In the genomic region with DNA sequence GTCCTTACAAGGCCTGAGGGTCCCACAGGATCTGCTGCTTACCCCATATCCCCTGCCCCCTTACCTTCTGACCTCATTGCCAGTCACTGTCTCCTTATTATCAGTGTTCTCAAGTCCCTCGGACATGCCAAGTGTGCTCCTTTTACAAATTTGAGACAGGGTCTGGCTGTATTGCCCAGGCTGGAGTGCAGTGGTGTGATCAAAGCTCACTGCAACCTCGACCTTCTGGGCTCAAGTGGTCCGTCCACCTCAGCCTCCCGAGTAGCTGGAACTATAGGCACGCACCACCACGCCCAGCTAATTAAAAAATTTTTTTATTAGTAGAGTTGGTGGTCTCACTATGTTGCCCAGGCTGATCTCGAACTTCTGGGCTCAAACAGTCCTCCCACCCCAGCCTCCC, we compare ENCODE assay signal across 23 cellular contexts.
A peak's percentile ranks its signal among the peaks of the same experiment; 100 is the strongest.
DNase-seq lines count a peak whose midpoint lies in the region; ATAC-seq and TF ChIP-seq lines count a peak whose summit lies in the region.
"Had no signal": no experiment of that assay in that cellular context is flagged by ENCODE, and none has a peak within 500 bp of the region (broad histone marks: within the 10 kb centered on the region; RNA-seq: fewer than 3 reads in every experiment).

No MANE protein-coding gene starts in this region.

- peak overlapping the region; percentile 32 for H3K27ac Mint-ChIP-seq in activated naive CD8-positive, alpha-beta T cell treated with anti-CD3 and anti-CD28 coated beads, Interleukin-2, amount 10 ng/mL, durations not matched to agents 7 days and 5 days
- no peak overlapping the region for H3K27ac Mint-ChIP-seq in activated naive CD8-positive, alpha-beta T cell treated with anti-CD3 and anti-CD28 coated beads, Interleukin-2, amount 50 U/mL, for 24 hours
- H3K27ac Mint-ChIP-seq in WTC11 (peak overlapping the region; percentile 66; the same call in 1 of the 2 replicates), neural progenitor cell (peak overlapping the region; percentile 33)
- H3K27ac Mint-ChIP-seq: B cell; CD4-positive, alpha-beta T cell; CD8-positive, alpha-beta T cell had no signal

- H3K79me2 ChIP-seq in neural progenitor cell (ENCODE audit: low read depth), result peaks cover 4% of the 10 kb centered on the region

- H3F3A ChIP-seq in neural progenitor cell (ENCODE audit: low read depth), result no peaks in the 10 kb centered on the region

- H3K27me3 ChIP-seq in neural progenitor cell (no peaks in the 10 kb centered on the region), tibial artery (no peaks in the 10 kb centered on the region)
- H3K27me3 ChIP-seq: BLaER1 treated with 17β-estradiol and CSF1 and Interleukin-3, amounts not matched to agents 10 nM and 100 nM had no signal

- H2AFZ ChIP-seq in neural progenitor cell (replicated peaks), result no peak overlapping the region

- H3K9me3 Mint-ChIP-seq in activated naive CD8-positive, alpha-beta T cell treated with anti-CD3 and anti-CD28 coated beads, Interleukin-2, amount 10 ng/mL, durations not matched to agents 7 days and 5 days, result no peaks in the 10 kb centered on the region
- no peaks in the 10 kb centered on the region for H3K9me3 Mint-ChIP-seq in activated naive CD8-positive, alpha-beta T cell treated with anti-CD3 and anti-CD28 coated beads, Interleukin-2, amount 50 U/mL, for 24 hours
- no peaks in the 10 kb centered on the region for H3K9me3 Mint-ChIP-seq in WTC11
- H3K9me3 Mint-ChIP-seq in neural progenitor cell, result no peaks in the 10 kb centered on the region
- H3K9me3 Mint-ChIP-seq: CD4-positive, alpha-beta T cell; CD8-positive, alpha-beta T cell had no signal

- H4K20me1 ChIP-seq in neural progenitor cell (ENCODE audit: low read depth), result no peaks in the 10 kb centered on the region

- no peak for DNase-seq in activated naive CD8-positive, alpha-beta T cell treated with anti-CD3 and anti-CD28 coated beads, Interleukin-2, amount 10 ng/mL, durations not matched to agents 7 days and 5 days
- no peak for DNase-seq in activated naive CD8-positive, alpha-beta T cell treated with anti-CD3 and anti-CD28 coated beads, Interleukin-2, amount 50 U/mL, for 24 hours
- DNase-seq in WTC11 (ENCODE audit: low spot score) (no peak), neural progenitor cell (ENCODE audit: low spot score) (no peak), DMS153 (lab: John Stamatoyannopoulos, UW) (no peak), tibial artery (no peak), SIG-M5 (lab: John Stamatoyannopoulos, UW) (no peak)
- DNase-seq: AML-193; Caco-2; Calu3; CD4-positive, alpha-beta T cell; CD8-positive, alpha-beta T cell; DMS53; DMS79; DND-41; EL; GDM1 had no signal

- H3K4me3 ChIP-seq in neural progenitor cell (no peak overlapping the region), tibial artery (no peak overlapping the region)
- H3K4me3 ChIP-seq: A549; BLaER1 treated with 17β-estradiol and CSF1 and Interleukin-3, amounts not matched to agents 10 nM and 100 nM; GM12878 had no signal

- no peak for TF ChIP-seq CTCF in WTC11 (IDR thresholded peaks at IDR 0.05)
- TF ChIP-seq CTCF in neural progenitor cell (IDR thresholded peaks at IDR 0.05), result no peak
- no peak for TF ChIP-seq CTCF in tibial artery (IDR thresholded peaks at IDR 0.05)

- intact Hi-C loops in tibial artery (cut with DNase I; ENCODE audit: low total_unique reads), result no loop called here

- H3K27ac ChIP-seq in neural progenitor cell (no peak overlapping the region), tibial artery (no peak overlapping the region)
- H3K27ac ChIP-seq: 22Rv1; A549; BLaER1 treated with 17β-estradiol and CSF1 and Interleukin-3, amounts not matched to agents 10 nM and 100 nM; C4-2B had no signal

- no peak overlapping the region for H3K9ac ChIP-seq in neural progenitor cell
- H3K9ac ChIP-seq: BLaER1 treated with 17β-estradiol and CSF1 and Interleukin-3, amounts not matched to agents 10 nM and 100 nM had no signal

- no peak overlapping the region for H3K4me3 Mint-ChIP-seq in activated naive CD8-positive, alpha-beta T cell treated with anti-CD3 and anti-CD28 coated beads, Interleukin-2, amount 10 ng/mL, durations not matched to agents 7 days and 5 days
- H3K4me3 Mint-ChIP-seq in activated naive CD8-positive, alpha-beta T cell treated with anti-CD3 and anti-CD28 coated beads, Interleukin-2, amount 50 U/mL, for 24 hours, result no peak overlapping the region
- H3K4me3 Mint-ChIP-seq in WTC11 (no peak overlapping the region), neural progenitor cell (no peak overlapping the region)
- H3K4me3 Mint-ChIP-seq: B cell; CD4-positive, alpha-beta T cell; CD8-positive, alpha-beta T cell had no signal

- no peaks in the 10 kb centered on the region for H3K4me1 ChIP-seq in neural progenitor cell
- H3K4me1 ChIP-seq in tibial artery, result no peaks in the 10 kb centered on the region
- H3K4me1 ChIP-seq: A549, Caco-2 had no signal

- H3K36me3 Mint-ChIP-seq in activated naive CD8-positive, alpha-beta T cell treated with anti-CD3 and anti-CD28 coated beads, Interleukin-2, amount 10 ng/mL, durations not matched to agents 7 days and 5 days, result no peaks in the 10 kb centered on the region
- H3K36me3 Mint-ChIP-seq in activated naive CD8-positive, alpha-beta T cell treated with anti-CD3 and anti-CD28 coated beads, Interleukin-2, amount 50 U/mL, for 24 hours (ENCODE audit: low read depth), result no peaks in the 10 kb centered on the region
- H3K36me3 Mint-ChIP-seq in WTC11 (no peaks in the 10 kb centered on the region; the same call in none of the 2 replicates), neural progenitor cell (peaks cover 17% of the 10 kb centered on the region)
- H3K36me3 Mint-ChIP-seq: CD8-positive, alpha-beta T cell had no signal

- POLR2A ChIA-PET in activated naive CD8-positive, alpha-beta T cell treated with anti-CD3 and anti-CD28 coated beads, Interleukin-2, amount 10 ng/mL, durations not matched to agents 7 days and 5 days (lab: Charles Lee), result interaction anchor here (0.6 kb wide), 1 partner anchor 514 kb away, joined by 4 read pairs; no protein-coding TSS in a partner anchor
- POLR2A ChIA-PET in WTC11 (lab: Charles Lee), result no interaction called here

- CTCF ChIA-PET in WTC11 (lab: Charles Lee), result interaction anchor here (1.4 to 1.7 kb wide), 2 partner anchors 19 to 141 kb away, joined by 3 read pairs; a partner anchor contains a TSS

- no peak overlapping the region for H3K4me2 ChIP-seq in neural progenitor cell
- H3K4me2 ChIP-seq: A549 had no signal

- H3K36me3 ChIP-seq in neural progenitor cell (no peaks in the 10 kb centered on the region), tibial artery (no peaks in the 10 kb centered on the region)

- ATAC-seq in activated naive CD8-positive, alpha-beta T cell treated with anti-CD3 and anti-CD28 coated beads, Interleukin-2, amount 10 ng/mL, durations not matched to agents 7 days and 5 days (ENCODE audit: low read depth), result no peak
- no peak for ATAC-seq in activated naive CD8-positive, alpha-beta T cell treated with anti-CD3 and anti-CD28 coated beads, Interleukin-2, amount 50 U/mL, for 24 hours
- ATAC-seq in WTC11, result no peak
- ATAC-seq: A549; CD8-positive, alpha-beta T cell; GM12878 had no signal

- H3K9me3 ChIP-seq in neural progenitor cell (ENCODE audit: low read depth) (no peaks in the 10 kb centered on the region), tibial artery (no peaks in the 10 kb centered on the region)
- H3K9me3 ChIP-seq: A549; BLaER1 treated with 17β-estradiol and CSF1 and Interleukin-3, amounts not matched to agents 10 nM and 100 nM; Caco-2 had no signal

- no peaks in the 10 kb centered on the region for H3K27me3 Mint-ChIP-seq in activated naive CD8-positive, alpha-beta T cell treated with anti-CD3 and anti-CD28 coated beads, Interleukin-2, amount 10 ng/mL, durations not matched to agents 7 days and 5 days
- no peaks in the 10 kb centered on the region for H3K27me3 Mint-ChIP-seq in activated naive CD8-positive, alpha-beta T cell treated with anti-CD3 and anti-CD28 coated beads, Interleukin-2, amount 50 U/mL, for 24 hours
- H3K27me3 Mint-ChIP-seq in WTC11 (ENCODE audit: low read depth) (no peaks in the 10 kb centered on the region), neural progenitor cell (ENCODE audit: insufficient read depth, low read depth) (peaks cover 3% of the 10 kb centered on the region)
- H3K27me3 Mint-ChIP-seq: B cell; CD4-positive, alpha-beta T cell had no signal

- peaks cover 1% of the 10 kb centered on the region for H3K4me1 Mint-ChIP-seq in activated naive CD8-positive, alpha-beta T cell treated with anti-CD3 and anti-CD28 coated beads, Interleukin-2, amount 10 ng/mL, durations not matched to agents 7 days and 5 days
- H3K4me1 Mint-ChIP-seq in activated naive CD8-positive, alpha-beta T cell treated with anti-CD3 and anti-CD28 coated beads, Interleukin-2, amount 50 U/mL, for 24 hours, result no peaks in the 10 kb centered on the region
- H3K4me1 Mint-ChIP-seq in WTC11 (peaks cover 51% of the 10 kb centered on the region), neural progenitor cell (no peaks in the 10 kb centered on the region)

TF ChIP-seq in WTC11, 78 proteins besides CTCF, POLR2A, EP300 and RAD21 (continues in another document):
- TF ChIP-seq ZNF121 (CRISPR knock-in tag; IDR thresholded peaks at IDR 0.05), result peak; percentile 96
- TF ChIP-seq, protein P1, sequence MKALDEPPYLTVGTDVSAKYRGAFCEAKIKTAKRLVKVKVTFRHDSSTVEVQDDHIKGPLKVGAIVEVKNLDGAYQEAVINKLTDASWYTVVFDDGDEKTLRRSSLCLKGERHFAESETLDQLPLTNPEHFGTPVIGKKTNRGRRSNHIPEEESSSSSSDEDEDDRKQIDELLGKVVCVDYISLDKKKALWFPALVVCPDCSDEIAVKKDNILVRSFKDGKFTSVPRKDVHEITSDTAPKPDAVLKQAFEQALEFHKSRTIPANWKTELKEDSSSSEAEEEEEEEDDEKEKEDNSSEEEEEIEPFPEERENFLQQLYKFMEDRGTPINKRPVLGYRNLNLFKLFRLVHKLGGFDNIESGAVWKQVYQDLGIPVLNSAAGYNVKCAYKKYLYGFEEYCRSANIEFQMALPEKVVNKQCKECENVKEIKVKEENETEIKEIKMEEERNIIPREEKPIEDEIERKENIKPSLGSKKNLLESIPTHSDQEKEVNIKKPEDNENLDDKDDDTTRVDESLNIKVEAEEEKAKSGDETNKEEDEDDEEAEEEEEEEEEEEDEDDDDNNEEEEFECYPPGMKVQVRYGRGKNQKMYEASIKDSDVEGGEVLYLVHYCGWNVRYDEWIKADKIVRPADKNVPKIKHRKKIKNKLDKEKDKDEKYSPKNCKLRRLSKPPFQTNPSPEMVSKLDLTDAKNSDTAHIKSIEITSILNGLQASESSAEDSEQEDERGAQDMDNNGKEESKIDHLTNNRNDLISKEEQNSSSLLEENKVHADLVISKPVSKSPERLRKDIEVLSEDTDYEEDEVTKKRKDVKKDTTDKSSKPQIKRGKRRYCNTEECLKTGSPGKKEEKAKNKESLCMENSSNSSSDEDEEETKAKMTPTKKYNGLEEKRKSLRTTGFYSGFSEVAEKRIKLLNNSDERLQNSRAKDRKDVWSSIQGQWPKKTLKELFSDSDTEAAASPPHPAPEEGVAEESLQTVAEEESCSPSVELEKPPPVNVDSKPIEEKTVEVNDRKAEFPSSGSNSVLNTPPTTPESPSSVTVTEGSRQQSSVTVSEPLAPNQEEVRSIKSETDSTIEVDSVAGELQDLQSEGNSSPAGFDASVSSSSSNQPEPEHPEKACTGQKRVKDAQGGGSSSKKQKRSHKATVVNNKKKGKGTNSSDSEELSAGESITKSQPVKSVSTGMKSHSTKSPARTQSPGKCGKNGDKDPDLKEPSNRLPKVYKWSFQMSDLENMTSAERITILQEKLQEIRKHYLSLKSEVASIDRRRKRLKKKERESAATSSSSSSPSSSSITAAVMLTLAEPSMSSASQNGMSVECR (CRISPR knock-in tag; IDR thresholded peaks at IDR 0.05; ENCODE audit: borderline replicate concordance), result no peak
